In genomic region chr9:94553029-94553938, GRCh38 we compare ENCODE assay signal across 13 cellular contexts. TPM values are rescaled to one million over a fixed set of nuclear protein-coding genes. Genes with fewer than 3 reads are reported as not detected.
DNase-seq lines count a peak whose midpoint lies in the region; ATAC-seq and TF ChIP-seq lines count a peak whose summit lies in the region.
"Had no signal": no experiment of that assay in that cellular context is flagged by ENCODE, and none has a peak within 500 bp of the region (broad histone marks: within the 10 kb centered on the region; RNA-seq: fewer than 3 reads in every experiment).

No MANE protein-coding gene starts in this region.

- H3K27me3 Mint-ChIP-seq in nephron progenitor cell (ENCODE audit: low read depth, poor library complexity): peaks cover 17% of the 10 kb centered on the region
- peaks cover 25% of the 10 kb centered on the region for H3K27me3 Mint-ChIP-seq in activated CD4-positive, alpha-beta T cell treated with anti-CD3 and anti-CD28 coated beads, Interleukin-2, amount 10 ng/mL, durations not matched to agents 7 days and 5 days

- H3K27ac Mint-ChIP-seq in nephron progenitor cell: peak overlapping the region; percentile 52
- H3K27ac Mint-ChIP-seq in activated CD4-positive, alpha-beta T cell treated with anti-CD3 and anti-CD28 coated beads, Interleukin-2, amount 10 ng/mL, durations not matched to agents 7 days and 5 days: no peak overlapping the region
- H3K27ac Mint-ChIP-seq: natural killer cell treated with Interleukin-12 subunit alpha and Interleukin-12 subunit beta and Interleukin-15 and Interleukin-18, amount 100 ng/mL, for 72 hours; stimulated activated naive CD8-positive, alpha-beta T cell treated with anti-CD3 and anti-CD28 coated beads, Interleukin-15, Interleukin-2, amounts not matched to agents 100 ng/mL and 50 ng/mL, for 24 hours had no signal

- peaks cover 10% of the 10 kb centered on the region for H3K9me3 Mint-ChIP-seq in nephron progenitor cell
- no peaks in the 10 kb centered on the region for H3K9me3 Mint-ChIP-seq in activated CD4-positive, alpha-beta T cell treated with anti-CD3 and anti-CD28 coated beads, Interleukin-2, amount 10 ng/mL, durations not matched to agents 7 days and 5 days
- H3K9me3 Mint-ChIP-seq: natural killer cell treated with Interleukin-12 subunit alpha and Interleukin-12 subunit beta and Interleukin-15 and Interleukin-18, amount 100 ng/mL, for 72 hours; stimulated activated naive CD8-positive, alpha-beta T cell treated with anti-CD3 and anti-CD28 coated beads, Interleukin-15, Interleukin-2, amounts not matched to agents 100 ng/mL and 50 ng/mL, for 24 hours had no signal

- H3K36me3 ChIP-seq in MG63: peaks cover 5% of the 10 kb centered on the region; the same call in 1 of the 2 replicates
- no peaks in the 10 kb centered on the region for H3K36me3 ChIP-seq in body of pancreas (replicated peaks in 1 of 2; ENCODE audit: insufficient read depth in 1 of 2, low read depth in 2 of 2)

- ATAC-seq in body of pancreas: no peak

- DNase-seq in DMS53 treated with DMSO at 0.1 percent for 48 hours (lab: John Stamatoyannopoulos, UW; ENCODE audit: unreplicated experiment): peak; percentile 46
- peak; percentile 7 for DNase-seq in MG63
- peak in 3 of 4 donors; percentile 27 to 47 (median 40) for DNase-seq in body of pancreas
- DNase-seq in nephron progenitor cell: no peak
- no peak for DNase-seq in cardiac septum (ENCODE audit: low spot score)
- no peak for DNase-seq in activated CD4-positive, alpha-beta T cell treated with anti-CD3 and anti-CD28 coated beads, Interleukin-2, amount 50 U/mL, for 1 hour
- no peak for DNase-seq in activated CD4-positive, alpha-beta T cell treated with anti-CD3 and anti-CD28 coated beads, Interleukin-2, amount 10 ng/mL, durations not matched to agents 7 days and 5 days
- no peak for DNase-seq in activated CD8-positive, alpha-beta memory T cell treated with anti-CD3 and anti-CD28 coated beads for 24 hours
- DNase-seq: activated CD8-positive, alpha-beta memory T cell treated with anti-CD3 and anti-CD28 coated beads, Interleukin-2, amount 50 U/mL, for 48 hours had no signal

- CTCF ChIA-PET in activated CD4-positive, alpha-beta T cell treated with anti-CD3 and anti-CD28 coated beads, Interleukin-2, amount 10 ng/mL, durations not matched to agents 7 days and 5 days (lab: Charles Lee): no interaction called here

- H3K4me1 ChIP-seq in body of pancreas: peaks cover 12% of the 10 kb centered on the region

- H3K4me3 ChIP-seq in MG63 (peak overlapping the region; percentile 58), body of pancreas (no peak overlapping the region)

- H3K4me3 Mint-ChIP-seq in nephron progenitor cell: peak overlapping the region; percentile 35
- H3K4me3 Mint-ChIP-seq in activated CD4-positive, alpha-beta T cell treated with anti-CD3 and anti-CD28 coated beads, Interleukin-2, amount 10 ng/mL, durations not matched to agents 7 days and 5 days: no peak overlapping the region
- H3K4me3 Mint-ChIP-seq: natural killer cell treated with Interleukin-12 subunit alpha and Interleukin-12 subunit beta and Interleukin-15 and Interleukin-18, amount 100 ng/mL, for 72 hours; stimulated activated naive CD8-positive, alpha-beta T cell treated with anti-CD3 and anti-CD28 coated beads, Interleukin-15, Interleukin-2, amounts not matched to agents 100 ng/mL and 50 ng/mL, for 24 hours had no signal

- no peak overlapping the region for H3K27ac ChIP-seq in body of pancreas

- peak in 1 of 7 experiments; percentile 29 for TF ChIP-seq CTCF in body of pancreas (IDR thresholded peaks at IDR 0.05)
- TF ChIP-seq CTCF in nephron progenitor cell (IDR thresholded peaks at IDR 0.05): no peak

- no peak for TF ChIP-seq POLR2A in body of pancreas (IDR thresholded peaks at IDR 0.05)

- H3K36me3 Mint-ChIP-seq in nephron progenitor cell (ENCODE audit: low read depth): peaks cover 24% of the 10 kb centered on the region
- H3K36me3 Mint-ChIP-seq in activated CD4-positive, alpha-beta T cell treated with anti-CD3 and anti-CD28 coated beads, Interleukin-2, amount 10 ng/mL, durations not matched to agents 7 days and 5 days (ENCODE audit: low read depth): no peaks in the 10 kb centered on the region
- H3K36me3 Mint-ChIP-seq: natural killer cell treated with Interleukin-12 subunit alpha and Interleukin-12 subunit beta and Interleukin-15 and Interleukin-18, amount 100 ng/mL, for 72 hours had no signal

- POLR2A ChIA-PET in activated CD4-positive, alpha-beta T cell treated with anti-CD3 and anti-CD28 coated beads, Interleukin-2, amount 10 ng/mL, durations not matched to agents 7 days and 5 days (lab: Charles Lee): no interaction called here

- 83 to 95% methylated on average over 15 to 29 of the region's 29 CpGs for WGBS in body of pancreas, 2 donors

- intact Hi-C loops in body of pancreas (cut with DNase I): loop anchor here (10.0 kb wide), 1 partner anchor 52 kb away; no protein-coding TSS in a partner anchor
- intact Hi-C loops in cardiac septum (cut with DNase I): no loop called here

- no peaks in the 10 kb centered on the region for H3K9me3 ChIP-seq in MG63
- H3K9me3 ChIP-seq in body of pancreas: no peaks in the 10 kb centered on the region

- H3K4me1 Mint-ChIP-seq in nephron progenitor cell: peaks cover 10% of the 10 kb centered on the region
- H3K4me1 Mint-ChIP-seq in activated CD4-positive, alpha-beta T cell treated with anti-CD3 and anti-CD28 coated beads, Interleukin-2, amount 10 ng/mL, durations not matched to agents 7 days and 5 days: no peaks in the 10 kb centered on the region

- H3K27me3 ChIP-seq in MG63 (no peaks in the 10 kb centered on the region), body of pancreas (no peaks in the 10 kb centered on the region)

RNA-seq across cellular contexts. Expression of gene PCAT7, which starts 1.6 kb away (rescaled TPM):
- 1.2 and 4.0 TPM in 2 replicates for total RNA-seq in MG63 (2014; rRNA removed; shearing (Covaris generic); ENCODE audit: low replicate concordance)
- total RNA-seq in body of pancreas (under 1 TPM in 1 of 2 donors, not detected in 1; 0.78 TPM), cardiac septum (0.08 TPM)
- not detected for total RNA-seq in activated CD4-positive, alpha-beta T cell treated with anti-CD3 and anti-CD28 coated beads, Interleukin-2, amount 10 ng/mL, durations not matched to agents 7 days and 5 days
- total RNA-seq: natural killer cell treated with Interleukin-12 subunit alpha and Interleukin-12 subunit beta and Interleukin-15 and Interleukin-18, amount 100 ng/mL, for 72 hours; T-helper 1 cell treated with Interleukin-12 subunit alpha and Interleukin-12 subunit beta and Interleukin-4 antibody, amounts not matched to agents 30 ng/mL and 1 ng/mL, for 36 hours had no signal

RNA-seq across cellular contexts. Expression of gene FBP2, which starts 40.3 kb away (rescaled TPM):
- total RNA-seq in MG63 (2014; rRNA removed; shearing (Covaris generic); ENCODE audit: low replicate concordance): not detected in 2 replicates
- total RNA-seq in body of pancreas (1 to 10 TPM in 1 of 2 donors, under 1 TPM in 1; 0.66 to 3.1 TPM), cardiac septum (not detected)
- total RNA-seq in activated CD4-positive, alpha-beta T cell treated with anti-CD3 and anti-CD28 coated beads, Interleukin-2, amount 10 ng/mL, durations not matched to agents 7 days and 5 days: not detected
- total RNA-seq: natural killer cell treated with Interleukin-12 subunit alpha and Interleukin-12 subunit beta and Interleukin-15 and Interleukin-18, amount 100 ng/mL, for 72 hours; NCI-H460; T-helper 1 cell treated with Interleukin-12 subunit alpha and Interleukin-12 subunit beta and Interleukin-4 antibody, amounts not matched to agents 30 ng/mL and 1 ng/mL, for 36 hours had no signal

Comparison
In these comparisons a context has a peak if more than half of its experiments do, and no peak if none do; other contexts are left out.
1. DNase-seq: peak in DMS53 treated with DMSO at 0.1 percent for 48 hours (single experiment), MG63 (single experiment) and body of pancreas (3 of 4); none in nephron progenitor cell (single experiment), cardiac septum (single experiment), activated CD4-positive, alpha-beta T cell treated with anti-CD3 and anti-CD28 coated beads, Interleukin-2, amount 50 U/mL, for 1 hour (single experiment), activated CD4-positive, alpha-beta T cell treated with anti-CD3 and anti-CD28 coated beads, Interleukin-2, amount 10 ng/mL, durations not matched to agents 7 days and 5 days (single experiment) and activated CD8-positive, alpha-beta memory T cell treated with anti-CD3 and anti-CD28 coated beads for 24 hours (single experiment).